1 cellular context compared by ENCODE assay signal in genomic region chr7:107232568-107233090, GRCh38.
TF ChIP-seq lines count a peak whose summit lies in the region.

No MANE protein-coding gene starts in this region.

TF ChIP-seq in SK-N-SH, 30 proteins besides CTCF, POLR2A, EP300 and RAD21 (continued from another document):
- no peak for TF ChIP-seq REST (IDR thresholded peaks at IDR 0.05; ENCODE audit: low read depth, low read length)
- TF ChIP-seq NFIC (IDR thresholded peaks at IDR 0.05; ENCODE audit: borderline replicate concordance): no peak
- no peak for TF ChIP-seq FOXM1 (IDR thresholded peaks at IDR 0.05; ENCODE audit: low read depth)
